Comparison of ENCODE assay signal across 17 cellular contexts in genomic region chr16:12587646-12588277, GRCh38.
DNase-seq lines count a peak whose midpoint lies in the region; ATAC-seq and TF ChIP-seq lines count a peak whose summit lies in the region.
"Had no signal": no experiment of that assay in that cellular context is flagged by ENCODE, and none has a peak within 500 bp of the region (broad histone marks: within the 10 kb centered on the region; RNA-seq: fewer than 3 reads in every experiment).

No MANE protein-coding gene starts in this region.

- TF ChIP-seq CTCF in WTC11 (IDR thresholded peaks at IDR 0.05), result no peak
- TF ChIP-seq CTCF in coronary artery (IDR thresholded peaks at IDR 0.05), result no peak

- H3K4me1 ChIP-seq in Karpas-422 (ENCODE audit: low read length), result no peaks in the 10 kb centered on the region
- H3K4me1 ChIP-seq: BLaER1, HAP-1 had no signal

- H3K4me1 Mint-ChIP-seq in activated T-cell treated with anti-CD3 and anti-CD28 coated beads, Interleukin-2, amount 50 U/mL, for 24 hours (ENCODE audit: low read depth), result peaks cover 17% of the 10 kb centered on the region
- peaks cover 25% of the 10 kb centered on the region for H3K4me1 Mint-ChIP-seq in activated T-cell treated with anti-CD3 and anti-CD28 coated beads, Interleukin-2, amount 50 U/mL, for 72 hours (ENCODE audit: low read depth)
- peaks cover 22% of the 10 kb centered on the region for H3K4me1 Mint-ChIP-seq in WTC11

- H3K4me3 ChIP-seq in coronary artery (no peak overlapping the region), Karpas-422 (ENCODE audit: low read length) (no peak overlapping the region)
- H3K4me3 ChIP-seq: BLaER1, GM23248, HAP-1 had no signal

- no peak overlapping the region for H3K9ac ChIP-seq in Karpas-422 (ENCODE audit: low read length)
- H3K9ac ChIP-seq: BLaER1, GM23248 had no signal

- CTCF ChIA-PET in WTC11 (lab: Charles Lee), result no interaction called here

- H3K9me3 Mint-ChIP-seq in activated T-cell treated with anti-CD3 and anti-CD28 coated beads, Interleukin-2, amount 50 U/mL, for 24 hours, result no peaks in the 10 kb centered on the region
- H3K9me3 Mint-ChIP-seq in activated T-cell treated with anti-CD3 and anti-CD28 coated beads, Interleukin-2, amount 50 U/mL, for 72 hours, result no peaks in the 10 kb centered on the region
- H3K9me3 Mint-ChIP-seq in WTC11, result peaks cover 6% of the 10 kb centered on the region

- no peaks in the 10 kb centered on the region for H3K9me3 ChIP-seq in Karpas-422 (ENCODE audit: low read length)
- H3K9me3 ChIP-seq: BLaER1, HAP-1 had no signal

- no peak overlapping the region for H3K27ac Mint-ChIP-seq in activated T-cell treated with anti-CD3 and anti-CD28 coated beads, Interleukin-2, amount 50 U/mL, for 24 hours
- no peak overlapping the region for H3K27ac Mint-ChIP-seq in activated T-cell treated with anti-CD3 and anti-CD28 coated beads, Interleukin-2, amount 50 U/mL, for 72 hours
- no peak overlapping the region for H3K27ac Mint-ChIP-seq in WTC11
- H3K27ac Mint-ChIP-seq: CD14-positive monocyte had no signal

- H2AFZ ChIP-seq in Karpas-422 (ENCODE audit: low read length), result no peak overlapping the region
- H2AFZ ChIP-seq: GM23248 had no signal

- H3K27me3 Mint-ChIP-seq in activated T-cell treated with anti-CD3 and anti-CD28 coated beads, Interleukin-2, amount 50 U/mL, for 24 hours, result peaks cover 11% of the 10 kb centered on the region
- H3K27me3 Mint-ChIP-seq in activated T-cell treated with anti-CD3 and anti-CD28 coated beads, Interleukin-2, amount 50 U/mL, for 72 hours (ENCODE audit: low read depth), result peaks cover 3% of the 10 kb centered on the region
- no peaks in the 10 kb centered on the region; the same call in 1 of the 2 replicates for H3K27me3 Mint-ChIP-seq in WTC11 (ENCODE audit: low read depth)

- ATAC-seq in activated T-cell treated with anti-CD3 and anti-CD28 coated beads, Interleukin-2, amount 50 U/mL, for 72 hours (replicated peaks in 1 of 2), result no peak
- ATAC-seq in WTC11, result no peak
- no peak for ATAC-seq in GM19328 (IDR thresholded peaks at IDR 0.05; ENCODE audit: unreplicated experiment)

- H3K36me3 Mint-ChIP-seq in activated T-cell treated with anti-CD3 and anti-CD28 coated beads, Interleukin-2, amount 50 U/mL, for 24 hours (ENCODE audit: low read depth), result no peaks in the 10 kb centered on the region
- H3K36me3 Mint-ChIP-seq in activated T-cell treated with anti-CD3 and anti-CD28 coated beads, Interleukin-2, amount 50 U/mL, for 72 hours (ENCODE audit: insufficient read depth in 2 of 2), result peaks cover under 1 to 3% of the 10 kb centered on the region in 2 donors
- H3K36me3 Mint-ChIP-seq in WTC11, result no peaks in the 10 kb centered on the region
- H3K36me3 Mint-ChIP-seq: CD4-positive, alpha-beta memory T cell had no signal

- intact Hi-C loops in posterior vena cava (cut with DNase I), result no loop called here

- H3K27ac ChIP-seq in coronary artery, result no peak overlapping the region
- H3K27ac ChIP-seq in Karpas-422 (ENCODE audit: low read length), result no peak overlapping the region
- H3K27ac ChIP-seq: BLaER1, GM23248 had no signal

- H3K4me3 Mint-ChIP-seq in activated T-cell treated with anti-CD3 and anti-CD28 coated beads, Interleukin-2, amount 50 U/mL, for 24 hours, result no peak overlapping the region
- no peak overlapping the region for H3K4me3 Mint-ChIP-seq in activated T-cell treated with anti-CD3 and anti-CD28 coated beads, Interleukin-2, amount 50 U/mL, for 72 hours
- no peak overlapping the region for H3K4me3 Mint-ChIP-seq in WTC11
- H3K4me3 Mint-ChIP-seq: CD14-positive monocyte; CD4-positive, alpha-beta memory T cell had no signal

- H3K36me3 ChIP-seq in Karpas-422 (ENCODE audit: insufficient read depth, low read length), result no peaks in the 10 kb centered on the region
- H3K36me3 ChIP-seq: BLaER1, HAP-1 had no signal

- peak; percentile 3 for DNase-seq in activated T-cell treated with anti-CD3 and anti-CD28 coated beads, Interleukin-2, amount 50 U/mL, for 24 hours
- DNase-seq in activated T-cell treated with anti-CD3 and anti-CD28 coated beads, Interleukin-2, amount 50 U/mL, for 72 hours, result no peak
- DNase-seq in WTC11 (ENCODE audit: low spot score) (no peak), coronary artery (ENCODE audit: low spot score) (peak; percentile 50), posterior vena cava (ENCODE audit: low spot score) (peak; percentile 45), NK-92 (lab: John Stamatoyannopoulos, UW; ENCODE audit: unreplicated experiment) (no peak), Karpas-422 (no peak)
- DNase-seq: 8988T; CD4-positive, alpha-beta memory T cell; DMS153; DMS79 treated with DMSO at 0.1 percent for 48 hours; GF-D8; GM23248 had no signal

- POLR2A ChIA-PET in WTC11 (lab: Charles Lee), result no interaction called here

- no peaks in the 10 kb centered on the region for H4K20me1 ChIP-seq in Karpas-422 (ENCODE audit: insufficient read depth, low read depth, low read length)
- H4K20me1 ChIP-seq: BLaER1 had no signal

- no peak overlapping the region for H3K4me2 ChIP-seq in Karpas-422 (ENCODE audit: low read depth, low read length, poor library complexity, severe bottlenecking)
- H3K4me2 ChIP-seq: BLaER1 had no signal

- H3K27me3 ChIP-seq in Karpas-422 (ENCODE audit: low read length), result no peaks in the 10 kb centered on the region
- H3K27me3 ChIP-seq: BLaER1 had no signal

- no peaks in the 10 kb centered on the region for H3K9me2 ChIP-seq in Karpas-422 (replicated peaks; ENCODE audit: insufficient read depth, low read length)

- no peaks in the 10 kb centered on the region for H3K79me2 ChIP-seq in Karpas-422 (ENCODE audit: low read length)

TF ChIP-seq in WTC11, 78 proteins besides CTCF, POLR2A, EP300 and RAD21:
- no peak for TF ChIP-seq ELF4 (CRISPR knock-in tag; IDR thresholded peaks at IDR 0.05; ENCODE audit: low read depth)
- peak; percentile 20; the same call in 1 of the 2 replicates for TF ChIP-seq GABPB1 (CRISPR knock-in tag; IDR thresholded peaks at IDR 0.05)
- TF ChIP-seq TEAD4 (CRISPR knock-in tag; IDR thresholded peaks at IDR 0.05), result no peak

Comparison
In these comparisons a context has a peak if more than half of its experiments do, and no peak if none do; other contexts are left out.
1. DNase-seq: peak in activated T-cell treated with anti-CD3 and anti-CD28 coated beads, Interleukin-2, amount 50 U/mL, for 24 hours (single experiment), coronary artery (single experiment) and posterior vena cava (single experiment); none in activated T-cell treated with anti-CD3 and anti-CD28 coated beads, Interleukin-2, amount 50 U/mL, for 72 hours (0 of 2), WTC11 (single experiment), NK-92 (single experiment) and Karpas-422 (single experiment).